ENCODE assay signal across 1 cellular context in the genomic region with DNA sequence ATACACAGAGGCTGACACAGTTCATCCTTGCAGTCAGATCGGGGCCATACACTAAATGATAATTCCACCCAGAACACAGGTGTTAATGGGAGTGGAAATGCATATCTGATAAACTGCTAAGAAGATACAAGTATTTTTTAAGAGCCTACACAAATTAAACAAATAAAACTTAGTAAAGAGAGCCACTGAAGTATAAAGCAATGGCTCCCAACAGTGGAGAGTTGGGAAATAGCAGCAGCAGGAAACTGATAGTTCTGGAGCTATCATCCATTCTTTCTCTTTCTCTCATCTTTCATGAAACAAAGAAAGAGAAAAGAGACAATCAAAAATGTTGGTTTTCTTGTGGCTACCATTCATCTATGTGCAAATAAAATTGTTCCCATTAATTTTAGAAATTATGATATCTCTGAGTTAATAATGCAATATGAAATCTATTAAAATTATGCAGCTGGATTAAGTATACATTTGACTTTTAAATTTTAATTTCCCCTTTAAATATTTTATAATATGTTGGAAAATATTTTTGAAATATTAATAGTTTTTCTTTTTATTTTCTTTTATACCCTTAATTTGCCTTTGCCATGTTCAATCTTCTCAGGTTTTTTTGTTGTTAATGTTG.
TF ChIP-seq lines count a peak whose summit lies in the region.

No MANE protein-coding gene starts in this region.

TF ChIP-seq in GM12878, 131 proteins besides CTCF, POLR2A, EP300 and RAD21 (continued from another document):
- TF ChIP-seq, protein P1, sequence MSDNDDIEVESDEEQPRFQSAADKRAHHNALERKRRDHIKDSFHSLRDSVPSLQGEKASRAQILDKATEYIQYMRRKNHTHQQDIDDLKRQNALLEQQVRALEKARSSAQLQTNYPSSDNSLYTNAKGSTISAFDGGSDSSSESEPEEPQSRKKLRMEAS (IDR thresholded peaks at IDR 0.05; ENCODE audit: low read depth, low read length), result no peak
- TF ChIP-seq, protein P2, sequence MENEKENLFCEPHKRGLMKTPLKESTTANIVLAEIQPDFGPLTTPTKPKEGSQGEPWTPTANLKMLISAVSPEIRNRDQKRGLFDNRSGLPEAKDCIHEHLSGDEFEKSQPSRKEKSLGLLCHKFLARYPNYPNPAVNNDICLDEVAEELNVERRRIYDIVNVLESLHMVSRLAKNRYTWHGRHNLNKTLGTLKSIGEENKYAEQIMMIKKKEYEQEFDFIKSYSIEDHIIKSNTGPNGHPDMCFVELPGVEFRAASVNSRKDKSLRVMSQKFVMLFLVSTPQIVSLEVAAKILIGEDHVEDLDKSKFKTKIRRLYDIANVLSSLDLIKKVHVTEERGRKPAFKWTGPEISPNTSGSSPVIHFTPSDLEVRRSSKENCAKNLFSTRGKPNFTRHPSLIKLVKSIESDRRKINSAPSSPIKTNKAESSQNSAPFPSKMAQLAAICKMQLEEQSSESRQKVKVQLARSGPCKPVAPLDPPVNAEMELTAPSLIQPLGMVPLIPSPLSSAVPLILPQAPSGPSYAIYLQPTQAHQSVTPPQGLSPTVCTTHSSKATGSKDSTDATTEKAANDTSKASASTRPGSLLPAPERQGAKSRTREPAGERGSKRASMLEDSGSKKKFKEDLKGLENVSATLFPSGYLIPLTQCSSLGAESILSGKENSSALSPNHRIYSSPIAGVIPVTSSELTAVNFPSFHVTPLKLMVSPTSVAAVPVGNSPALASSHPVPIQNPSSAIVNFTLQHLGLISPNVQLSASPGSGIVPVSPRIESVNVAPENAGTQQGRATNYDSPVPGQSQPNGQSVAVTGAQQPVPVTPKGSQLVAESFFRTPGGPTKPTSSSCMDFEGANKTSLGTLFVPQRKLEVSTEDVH (IDR thresholded peaks at IDR 0.05; ENCODE audit: low read depth, partially characterized antibody), result no peak
- no peak for TF ChIP-seq NFYA (IDR thresholded peaks at IDR 0.05; ENCODE audit: borderline replicate concordance, low read depth, low read length)
- no peak for TF ChIP-seq RAD51 (IDR thresholded peaks at IDR 0.05)
- no peak for TF ChIP-seq ETV6 (conservative IDR thresholded peaks at IDR 0.05 in 1 of 2, IDR thresholded peaks at IDR 0.05 in 1 of 2; ENCODE audit: borderline replicate concordance in 1 of 2, low read depth in 1 of 2)
- TF ChIP-seq SREBF2 (IDR thresholded peaks at IDR 0.05; ENCODE audit: low read length), result no peak
- TF ChIP-seq EED (IDR thresholded peaks at IDR 0.05; ENCODE audit: low read depth), result no peak
TF ChIP-seq in GM12878: peak in this region for 0.
